Comparison of ENCODE assay signal across 8 cellular contexts in the genomic region with DNA sequence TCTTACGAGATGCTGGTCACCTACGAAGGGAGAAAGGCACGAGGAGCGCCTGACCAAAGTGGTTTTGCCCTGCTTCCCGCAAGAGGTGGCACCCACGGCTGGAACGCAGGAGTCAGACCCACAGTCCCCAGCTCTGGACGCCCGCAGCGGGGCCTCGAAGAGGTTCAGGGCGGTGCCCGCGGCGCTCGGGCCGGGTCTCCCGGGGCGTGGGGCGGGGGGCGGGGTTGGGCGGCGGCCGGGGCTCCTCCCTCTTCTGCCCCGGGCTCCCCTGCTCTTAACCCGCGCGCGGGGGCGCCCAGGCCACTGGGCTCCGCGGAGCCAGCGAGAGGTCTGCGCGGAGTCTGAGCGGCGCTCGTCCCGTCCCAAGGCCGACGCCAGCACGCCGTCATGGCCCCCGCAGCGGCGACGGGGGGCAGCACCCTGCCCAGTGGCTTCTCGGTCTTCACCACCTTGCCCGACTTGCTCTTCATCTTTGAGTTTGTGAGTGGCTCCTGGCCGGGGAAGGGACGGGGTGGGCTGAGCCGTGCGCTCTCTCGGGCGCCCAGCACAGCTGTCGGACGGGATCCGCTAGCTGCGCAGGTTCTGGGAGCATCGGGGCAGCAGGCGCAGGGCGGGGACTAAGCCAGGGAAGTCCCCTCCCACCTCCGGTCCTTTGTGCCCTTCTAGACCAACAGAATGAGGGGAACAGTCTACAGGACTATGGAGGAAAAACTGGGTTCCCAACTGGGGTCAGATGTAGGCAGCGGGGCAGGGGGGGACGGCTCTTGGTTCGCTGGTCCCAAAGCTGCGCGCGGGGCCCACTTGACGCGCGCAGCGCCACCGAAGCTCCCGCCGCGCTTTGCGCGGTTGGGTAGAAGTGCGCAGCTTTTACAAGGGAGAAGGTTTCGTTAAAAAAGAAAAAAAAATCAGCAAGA. TPM values are rescaled to one million over a fixed set of nuclear protein-coding genes. Genes with fewer than 3 reads are reported as not detected.
DNase-seq lines count a peak whose midpoint lies in the region; ATAC-seq, FAIRE-seq and TF ChIP-seq lines count a peak whose summit lies in the region.

Gene MAL, plus strand, starts transcription at position 303 of the 914 bp plus-strand sequence. Its CDS starts 85 bp downstream, at position 388.

- CTCF ChIA-PET in CD8-positive, alpha-beta T cell (lab: Charles Lee): interaction anchor here (0.6 to 8.0 kb wide), 5 partner anchors 29 to 130 kb away, joined by 3 to 482 read pairs (median 6); no protein-coding TSS in a partner anchor
- CTCF ChIA-PET in activated CD8-positive, alpha-beta memory T cell treated with anti-CD3 and anti-CD28 coated beads, Interleukin-2, amount 10 ng/mL, durations not matched to agents 7 days and 5 days (lab: Charles Lee): interaction anchor here (0.6 to 8.3 kb wide), 9 partner anchors 10 to 96 kb away, joined by 3 to 414 read pairs (median 5); partner anchors contain the start of gene MRPS5

- H3K9me3 ChIP-seq in CD8-positive, alpha-beta T cell (ENCODE audit: low read length): no peaks in the 10 kb centered on the region
- H3K9me3 ChIP-seq in parathyroid adenoma (ENCODE audit: control insufficient read depth, low read length): no peaks in the 10 kb centered on the region

- no peaks in the 10 kb centered on the region for H3K36me3 ChIP-seq in CD8-positive, alpha-beta T cell (ENCODE audit: insufficient read depth, low read length)
- H3K36me3 ChIP-seq in parathyroid adenoma (ENCODE audit: control insufficient read depth, insufficient read depth, low read length): no peaks in the 10 kb centered on the region

- peaks cover 67% of the 10 kb centered on the region for H3K4me1 Mint-ChIP-seq in CD8-positive, alpha-beta T cell (ENCODE audit: low read depth)
- peaks cover 57% of the 10 kb centered on the region for H3K4me1 Mint-ChIP-seq in activated CD8-positive, alpha-beta memory T cell treated with anti-CD3 and anti-CD28 coated beads, Interleukin-2, amount 10 ng/mL, durations not matched to agents 7 days and 5 days

- H3K79me2 ChIP-seq in parathyroid adenoma: no peaks in the 10 kb centered on the region

- POLR2A ChIA-PET in CD8-positive, alpha-beta T cell (lab: Charles Lee): interaction anchor here (0.8 to 8.0 kb wide), 11 partner anchors 8 to 140 kb away, joined by 3 to 323 read pairs (median 5); partner anchors contain the start of genes MRPS5, ZNF2 and ZNF514

- peaks cover 61% of the 10 kb centered on the region for H3K4me1 ChIP-seq in CD8-positive, alpha-beta T cell (ENCODE audit: insufficient read depth, low read length)
- H3K4me1 ChIP-seq in parathyroid adenoma: peaks cover 3% of the 10 kb centered on the region

- H3K36me3 Mint-ChIP-seq in CD8-positive, alpha-beta T cell: peaks cover 15% of the 10 kb centered on the region
- H3K36me3 Mint-ChIP-seq in activated CD8-positive, alpha-beta memory T cell treated with anti-CD3 and anti-CD28 coated beads, Interleukin-2, amount 10 ng/mL, durations not matched to agents 7 days and 5 days: peaks cover 14% of the 10 kb centered on the region

- H3K27ac ChIP-seq in CD8-positive, alpha-beta T cell (ENCODE audit: low read depth, low read length): peak within 1 kb of the TSS; percentile 71
- H3K27ac ChIP-seq in parathyroid adenoma: no peak within 1 kb of the TSS

- H3K4me2 ChIP-seq in parathyroid adenoma (ENCODE audit: low read length): peak within 1 kb of the TSS; percentile 23

- TF ChIP-seq CTCF in CD8-positive, alpha-beta T cell (IDR thresholded peaks at IDR 0.05): no peak
- TF ChIP-seq CTCF in parathyroid adenoma (IDR thresholded peaks at IDR 0.05): no peak

- H3K4me3 Mint-ChIP-seq in CD8-positive, alpha-beta T cell: peak within 1 kb of the TSS; percentile 97
- peak within 1 kb of the TSS; percentile 98 for H3K4me3 Mint-ChIP-seq in activated CD8-positive, alpha-beta memory T cell treated with anti-CD3 and anti-CD28 coated beads, Interleukin-2, amount 10 ng/mL, durations not matched to agents 7 days and 5 days

- H2AFZ ChIP-seq in parathyroid adenoma: peak within 1 kb of the TSS; percentile 36

- DNase-seq in CD8-positive, alpha-beta T cell: peak; percentile 18 to 85 (median 54)
- DNase-seq in activated CD8-positive, alpha-beta memory T cell treated with anti-CD3 and anti-CD28 coated beads, Interleukin-2, amount 10 ng/mL, durations not matched to agents 7 days and 5 days: peak; percentile 74
- DNase-seq in frontal cortex (ENCODE audit: low spot score in 2 of 2) (peak; percentile 58 to 80), dedifferentiated amniotic fluid mesenchymal stem cell (ENCODE audit: extremely low spot score) (no peak)

- intact Hi-C loops in CD8-positive, alpha-beta T cell (cut with DNase I, micrococcal nuclease): loop anchor here in 1 of 2 experiments (2.0 kb wide), 1 partner anchor 15 kb away; no protein-coding TSS in a partner anchor

- H3K9ac ChIP-seq in parathyroid adenoma: no peak within 1 kb of the TSS

- no peaks in the 10 kb centered on the region for H3K27me3 ChIP-seq in CD8-positive, alpha-beta T cell (ENCODE audit: insufficient read depth, low read length)
- H3K27me3 ChIP-seq in parathyroid adenoma (ENCODE audit: control insufficient read depth, insufficient read depth, low read length): peaks cover 4% of the 10 kb centered on the region

- peak within 1 kb of the TSS; percentile 70 for H3K4me3 ChIP-seq in CD8-positive, alpha-beta T cell (ENCODE audit: low read depth, low read length)
- H3K4me3 ChIP-seq in parathyroid adenoma (ENCODE audit: low read depth, low read length): no peak within 1 kb of the TSS

- ATAC-seq in CD8-positive, alpha-beta T cell: peak; percentile 50
- ATAC-seq in HG03432 (IDR thresholded peaks at IDR 0.05; ENCODE audit: unreplicated experiment): peak; percentile 48
- peak; percentile 74 for ATAC-seq in activated CD8-positive, alpha-beta memory T cell treated with anti-CD3 and anti-CD28 coated beads, Interleukin-2, amount 10 ng/mL, durations not matched to agents 7 days and 5 days
- ATAC-seq in GM21515 (IDR thresholded peaks at IDR 0.05; ENCODE audit: unreplicated experiment): no peak
- no peak for ATAC-seq in HG03135 (IDR thresholded peaks at IDR 0.05; ENCODE audit: unreplicated experiment)

- no peaks in the 10 kb centered on the region for H3K9me3 Mint-ChIP-seq in CD8-positive, alpha-beta T cell
- no peaks in the 10 kb centered on the region for H3K9me3 Mint-ChIP-seq in activated CD8-positive, alpha-beta memory T cell treated with anti-CD3 and anti-CD28 coated beads, Interleukin-2, amount 10 ng/mL, durations not matched to agents 7 days and 5 days (ENCODE audit: low read depth)

- no peak for FAIRE-seq in frontal cortex (lab: Jason Lieb, UNC)

- peak within 1 kb of the TSS; percentile 97 for H3K27ac Mint-ChIP-seq in CD8-positive, alpha-beta T cell
- H3K27ac Mint-ChIP-seq in activated CD8-positive, alpha-beta memory T cell treated with anti-CD3 and anti-CD28 coated beads, Interleukin-2, amount 10 ng/mL, durations not matched to agents 7 days and 5 days: peak within 1 kb of the TSS; percentile 96

- H3K27me3 Mint-ChIP-seq in CD8-positive, alpha-beta T cell (ENCODE audit: low read depth): no peaks in the 10 kb centered on the region
- peaks cover 33% of the 10 kb centered on the region for H3K27me3 Mint-ChIP-seq in activated CD8-positive, alpha-beta memory T cell treated with anti-CD3 and anti-CD28 coated beads, Interleukin-2, amount 10 ng/mL, durations not matched to agents 7 days and 5 days

RNA-seq across cellular contexts. Expression of gene MAL, which starts in this region (rescaled TPM):
- total RNA-seq in CD8-positive, alpha-beta T cell: 10 to 100 TPM; 49.8 to 56.0 TPM
- 100 to 1,000 TPM in 1 of 2 experiments, 10 to 100 TPM in 1; 54.6 to 178 TPM for total RNA-seq in activated CD8-positive, alpha-beta memory T cell treated with anti-CD3 and anti-CD28 coated beads, Interleukin-2, amount 10 ng/mL, durations not matched to agents 7 days and 5 days
- total RNA-seq in frontal cortex: not detected

Comparison
In these comparisons a context has a peak if more than half of its experiments do, and no peak if none do; other contexts are left out.
1. RNA of gene MAL (total RNA-seq): 54.6 to 178 TPM in activated CD8-positive, alpha-beta memory T cell treated with anti-CD3 and anti-CD28 coated beads, Interleukin-2, amount 10 ng/mL, durations not matched to agents 7 days and 5 days and 49.8 to 56.0 TPM in CD8-positive, alpha-beta T cell; not detected in frontal cortex (single experiment); every median in the first group is over 10 times any median in the second.
2. Peak in DNase-seq in frontal cortex; RNA of the gene not detected or under 1 TPM.
3. ATAC-seq: peak in CD8-positive, alpha-beta T cell (single experiment), HG03432 (single experiment) and activated CD8-positive, alpha-beta memory T cell treated with anti-CD3 and anti-CD28 coated beads, Interleukin-2, amount 10 ng/mL, durations not matched to agents 7 days and 5 days (single experiment); none in GM21515 (single experiment) and HG03135 (single experiment).